ENCODE assay signal across 2 cellular contexts in genomic region chr22:29201722-29202230, GRCh38.
TF ChIP-seq lines count a peak whose summit lies in the region.

No MANE protein-coding gene starts in this region.

TF ChIP-seq in GM23338, 12 proteins besides CTCF, POLR2A, EP300 and RAD21:
- TF ChIP-seq ZNF462 (CRISPR knock-in tag; IDR thresholded peaks at IDR 0.05) = no peak
- no peak for TF ChIP-seq ZNF331 (CRISPR knock-in tag; IDR thresholded peaks at IDR 0.05; ENCODE audit: low read depth)
- TF ChIP-seq EZH2phosphoT487 (IDR thresholded peaks at IDR 0.05; ENCODE audit: unreplicated experiment) = no peak
- no peak for TF ChIP-seq POLR2AphosphoS5 (IDR thresholded peaks at IDR 0.05; ENCODE audit: low read depth)
- no peak for TF ChIP-seq CREB1 (CRISPR knock-in tag; IDR thresholded peaks at IDR 0.05; ENCODE audit: low read depth)
- TF ChIP-seq JUNB (IDR thresholded peaks at IDR 0.05; ENCODE audit: unreplicated experiment) = no peak
- TF ChIP-seq NANOG (IDR thresholded peaks at IDR 0.05; ENCODE audit: borderline replicate concordance) = no peak
- TF ChIP-seq EZH2 (IDR thresholded peaks at IDR 0.05; ENCODE audit: low read depth, unreplicated experiment) = no peak
- no peak for TF ChIP-seq REST (IDR thresholded peaks at IDR 0.05; ENCODE audit: unreplicated experiment)
- no peak for TF ChIP-seq STAT1 (IDR thresholded peaks at IDR 0.05; ENCODE audit: unreplicated experiment)
- TF ChIP-seq ETS1 (IDR thresholded peaks at IDR 0.05) = no peak
- TF ChIP-seq ZNF114 (CRISPR knock-in tag; IDR thresholded peaks at IDR 0.05) = no peak

TF ChIP-seq in GM12878, 131 proteins besides CTCF, POLR2A, EP300 and RAD21:
- TF ChIP-seq IKZF2 (IDR thresholded peaks at IDR 0.05) (0 out of 4 replicates have a peak, but pooled peaks of 1 of the 2 experiments have one; percentile 12), SMARCA5 (IDR thresholded peaks at IDR 0.05) (0 out of 2 replicates have a peak, but pooled peaks have one; percentile 2), CHD4 (IDR thresholded peaks at IDR 0.05) (no peak)
TF ChIP-seq in GM12878: peak in this region for 2.
